In genomic region chr3:172257638-172258400, GRCh38 we compare ENCODE assay signal across 18 cellular contexts.
DNase-seq lines count a peak whose midpoint lies in the region; ATAC-seq, FAIRE-seq and TF ChIP-seq lines count a peak whose summit lies in the region.
"Had no signal": no experiment of that assay in that cellular context is flagged by ENCODE, and none has a peak within 500 bp of the region (broad histone marks: within the 10 kb centered on the region; RNA-seq: fewer than 3 reads in every experiment).

No MANE protein-coding gene starts in this region.

- no peak for TF ChIP-seq CTCF in astrocyte (IDR thresholded peaks at IDR 0.05; ENCODE audit: insufficient read depth, low read depth, low read length)
- no peak for TF ChIP-seq CTCF in smooth muscle cell (IDR thresholded peaks at IDR 0.05; ENCODE audit: borderline replicate concordance, insufficient read depth, poor library complexity, severe bottlenecking)
- no peak for TF ChIP-seq CTCF in mucosa of descending colon (IDR thresholded peaks at IDR 0.05)

- H3K36me3 Mint-ChIP-seq in astrocyte (ENCODE audit: low read depth, unreplicated experiment) = peaks cover 33% of the 10 kb centered on the region

- H3K4me1 ChIP-seq in GM23248 (ENCODE audit: insufficient read depth) = peaks cover 54% of the 10 kb centered on the region
- H3K4me1 ChIP-seq in astrocyte (ENCODE audit: insufficient read depth, low read length) = peaks cover 38% of the 10 kb centered on the region
- H3K4me1 ChIP-seq in smooth muscle cell (ENCODE audit: low read depth) = peaks cover 20% of the 10 kb centered on the region
- peaks cover 0 to 3% of the 10 kb centered on the region in 2 donors for H3K4me1 ChIP-seq in small intestine (ENCODE audit: control insufficient read depth in 2 of 2, insufficient read depth in 1 of 2, low read depth in 1 of 2, low read length in 1 of 2)
- no peaks in the 10 kb centered on the region for H3K4me1 ChIP-seq in mucosa of descending colon (ENCODE audit: low read depth)
- H3K4me1 ChIP-seq: SJCRH30 had no signal

- peak overlapping the region; percentile 47 for H3K4me3 Mint-ChIP-seq in astrocyte (ENCODE audit: unreplicated experiment)
- H3K4me3 Mint-ChIP-seq: IgD-negative memory B cell had no signal

- H3K4me2 ChIP-seq in GM23248 (ENCODE audit: unreplicated experiment) (no peak overlapping the region), astrocyte (ENCODE audit: low read length) (peak overlapping the region; percentile 63), smooth muscle cell (peak overlapping the region; percentile 25)

- H3K27me3 Mint-ChIP-seq in astrocyte (ENCODE audit: low read depth, unreplicated experiment) = no peaks in the 10 kb centered on the region
- H3K27me3 Mint-ChIP-seq: IgD-negative memory B cell had no signal

- FAIRE-seq in astrocyte (lab: Jason Lieb, UNC) = no peak
- no peak for FAIRE-seq in small intestine (lab: Jason Lieb, UNC)
- FAIRE-seq: G401.6, GM18507 had no signal

- H3K27me3 ChIP-seq in GM23248 (replicated peaks; ENCODE audit: insufficient read depth) (no peaks in the 10 kb centered on the region), astrocyte (ENCODE audit: insufficient read depth, low read length) (no peaks in the 10 kb centered on the region), smooth muscle cell (ENCODE audit: low read depth) (no peaks in the 10 kb centered on the region), small intestine (ENCODE audit: control insufficient read depth in 2 of 2, insufficient read depth in 2 of 2, low read length in 2 of 2) (no peaks in the 10 kb centered on the region)
- H3K27me3 ChIP-seq: SJCRH30 had no signal

- ATAC-seq in mucosa of descending colon (no peak), HG03521 (IDR thresholded peaks at IDR 0.05; ENCODE audit: unreplicated experiment) (no peak)

- H4K20me1 ChIP-seq in GM23248 (ENCODE audit: insufficient read depth) (0 out of 2 replicates have a peak, but pooled peaks cover 6% of the 10 kb centered on the region), astrocyte (ENCODE audit: insufficient read depth, low read length) (peaks cover 8% of the 10 kb centered on the region), smooth muscle cell (ENCODE audit: low read depth) (peaks cover 100% of the 10 kb centered on the region)

- H2AFZ ChIP-seq in GM23248 (no peak overlapping the region), astrocyte (ENCODE audit: low read depth, low read length) (no peak overlapping the region), smooth muscle cell (ENCODE audit: low read depth) (no peak overlapping the region)

- H3K9ac ChIP-seq in GM23248 (no peak overlapping the region), astrocyte (ENCODE audit: low read length) (peak overlapping the region; percentile 73), smooth muscle cell (ENCODE audit: low read depth) (peak overlapping the region; percentile 34)

- no peaks in the 10 kb centered on the region for H3K9me3 Mint-ChIP-seq in astrocyte (ENCODE audit: unreplicated experiment)
- H3K9me3 Mint-ChIP-seq: IgD-negative memory B cell had no signal

- H3K27ac ChIP-seq in GM23248 = peak overlapping the region; percentile 82
- H3K27ac ChIP-seq in astrocyte (ENCODE audit: low read depth, low read length) = peak overlapping the region; percentile 92
- peak overlapping the region; percentile 80 for H3K27ac ChIP-seq in smooth muscle cell (ENCODE audit: low read depth)
- no peak overlapping the region for H3K27ac ChIP-seq in small intestine (ENCODE audit: low read depth in 1 of 2, low read length in 1 of 2)
- H3K27ac ChIP-seq: SJCRH30, VCaP had no signal

- H3K79me2 ChIP-seq in GM23248 (ENCODE audit: insufficient read depth) (peaks cover 78% of the 10 kb centered on the region), astrocyte (ENCODE audit: insufficient read depth, low read length) (peaks cover 62% of the 10 kb centered on the region), smooth muscle cell (ENCODE audit: low read depth) (peaks cover 99% of the 10 kb centered on the region)

- H3K4me1 Mint-ChIP-seq in astrocyte (ENCODE audit: low read depth, unreplicated experiment) = peaks cover 79% of the 10 kb centered on the region

- H3K36me3 ChIP-seq in GM23248 (ENCODE audit: low read depth) (peaks cover 39% of the 10 kb centered on the region), astrocyte (ENCODE audit: insufficient read depth, low read length) (peaks cover 22% of the 10 kb centered on the region), smooth muscle cell (ENCODE audit: low read depth) (no peaks in the 10 kb centered on the region), small intestine (ENCODE audit: control insufficient read depth in 2 of 2, insufficient read depth in 2 of 2, low read length in 2 of 2) (peaks cover 2 to 5% of the 10 kb centered on the region in 2 donors), mucosa of descending colon (ENCODE audit: low read depth) (no peaks in the 10 kb centered on the region)

- no peak for DNase-seq in GM23248
- DNase-seq in astrocyte (ENCODE audit: low read depth) = peak; percentile 92
- peak; percentile 89 for DNase-seq in kidney tubule cell (ENCODE audit: low spot score)
- DNase-seq in smooth muscle cell (lab: John Stamatoyannopoulos, UW; ENCODE audit: unreplicated experiment) = no peak
- no peak for DNase-seq in SW480 (ENCODE audit: low spot score)
- no peak for DNase-seq in small intestine
- no peak for DNase-seq in mucosa of descending colon
- DNase-seq: C1 segment of cervical spinal cord; erythroblast; NCI-H1436; NCI-H82; SJCRH30; stimulated activated CD4-positive, alpha-beta T cell treated with anti-CD3 and anti-CD28 coated beads, Interleukin-1b, Interleukin-23, amount 100 ng/mL, for 48 hours had no signal

- H3K9me2 ChIP-seq in GM23248 (ENCODE audit: insufficient read depth) = no peaks in the 10 kb centered on the region

- intact Hi-C loops in mucosa of descending colon (cut with DNase I, micrococcal nuclease) = no loop called here

- peaks cover 61% of the 10 kb centered on the region for H3F3A ChIP-seq in GM23248 (ENCODE audit: insufficient read depth)
- peaks cover 53% of the 10 kb centered on the region for H3F3A ChIP-seq in smooth muscle cell (ENCODE audit: low read depth)

- 82 to 85% methylated on average over 8 of the region's 8 CpGs for WGBS in GM23248 (ENCODE audit: low coverage in 1 of 2, low lambda C conversion rate in 2 of 2, missing lambda C conversion rate in 2 of 2), 2 experiments
- 83% methylated on average over 8 of the region's 8 CpGs for WGBS in smooth muscle cell (ENCODE audit: low lambda C conversion rate)
- 91 to 96% (median 95%) methylated on average over 8 of the region's 8 CpGs for WGBS in small intestine, 3 donors

- in situ Hi-C loops in GM23248 (cut with MboI) = no loop called here

- no peak overlapping the region for H3K4me3 ChIP-seq in GM23248
- H3K4me3 ChIP-seq in astrocyte (ENCODE audit: insufficient read depth, low read depth, low read length) = no peak overlapping the region
- no peak overlapping the region for H3K4me3 ChIP-seq in smooth muscle cell
- no peak overlapping the region for H3K4me3 ChIP-seq in small intestine (ENCODE audit: low read depth in 1 of 2, low read length in 2 of 2)
- no peak overlapping the region for H3K4me3 ChIP-seq in mucosa of descending colon
- H3K4me3 ChIP-seq: SJCRH30 had no signal

- H3K27ac Mint-ChIP-seq in astrocyte (ENCODE audit: unreplicated experiment) = peak overlapping the region; percentile 98
- H3K27ac Mint-ChIP-seq: IgD-negative memory B cell had no signal

- no peaks in the 10 kb centered on the region for H3K9me3 ChIP-seq in GM23248 (ENCODE audit: low read depth)
- no peaks in the 10 kb centered on the region for H3K9me3 ChIP-seq in astrocyte (ENCODE audit: insufficient read depth, low read depth, low read length)
- no peaks in the 10 kb centered on the region for H3K9me3 ChIP-seq in smooth muscle cell (replicated peaks; ENCODE audit: low read depth)
- no peaks in the 10 kb centered on the region for H3K9me3 ChIP-seq in small intestine (ENCODE audit: control insufficient read depth, low read depth)
- no peaks in the 10 kb centered on the region for H3K9me3 ChIP-seq in mucosa of descending colon
- H3K9me3 ChIP-seq: SJCRH30 had no signal

Comparison
In these comparisons a context has a peak if more than half of its experiments do, and no peak if none do; other contexts are left out.
1. DNase-seq: peak in astrocyte (single experiment) and kidney tubule cell (single experiment); none in GM23248 (single experiment), smooth muscle cell (single experiment), SW480 (single experiment), small intestine (single experiment) and mucosa of descending colon (0 of 3).
2. H3K27ac ChIP-seq: peak in GM23248 (single experiment), astrocyte (single experiment) and smooth muscle cell (single experiment); none in small intestine (0 of 2).